In genomic region chr13:30510091-30510490, GRCh38 we compare ENCODE assay signal across 16 cellular contexts. TPM values are rescaled to one million over a fixed set of nuclear protein-coding genes. Genes with fewer than 3 reads are reported as not detected.
A peak's percentile ranks its signal among the peaks of the same experiment; 100 is the strongest.
DNase-seq lines count a peak whose midpoint lies in the region; ATAC-seq and TF ChIP-seq lines count a peak whose summit lies in the region.
"Had no signal": no experiment of that assay in that cellular context is flagged by ENCODE, and none has a peak within 500 bp of the region (broad histone marks: within the 10 kb centered on the region; RNA-seq: fewer than 3 reads in every experiment).

No MANE protein-coding gene starts in this region.

- no peak for TF ChIP-seq CTCF in HEK293 (tag by site-specific recombination; IDR thresholded peaks at IDR 0.05)
- no peak for TF ChIP-seq CTCF in retinal pigment epithelial cell (conservative IDR thresholded peaks at IDR 0.05; ENCODE audit: low read depth, low read length)

- no peaks in the 10 kb centered on the region for H3K36me3 ChIP-seq in HEK293 (ENCODE audit: control insufficient read depth in 2 of 2, insufficient read depth in 1 of 2, low read length in 2 of 2)

- no peaks in the 10 kb centered on the region for H3K9me3 ChIP-seq in HEK293 (ENCODE audit: control insufficient read depth, insufficient read depth, low read depth, low read length)
- H3K9me3 ChIP-seq: Caco-2 had no signal

- CTCF ChIA-PET in HEK293 (lab: Yijun Ruan, JAX), result no interaction called here

- POLR2A ChIA-PET in HEK293 (lab: Yijun Ruan, JAX), result no interaction called here

- no peak overlapping the region for H3K27ac ChIP-seq in HEK293 (ENCODE audit: extremely low read depth, low read depth, low read length)
- H3K27ac ChIP-seq: C4-2B had no signal

- ATAC-seq in HG02763 (IDR thresholded peaks at IDR 0.05; ENCODE audit: unreplicated experiment) (no peak), HG02852 (IDR thresholded peaks at IDR 0.05; ENCODE audit: unreplicated experiment) (no peak)
- ATAC-seq: K562 had no signal

- H3K4me1 ChIP-seq in HEK293 (ENCODE audit: control insufficient read depth, insufficient read depth, low read length), result no peaks in the 10 kb centered on the region
- H3K4me1 ChIP-seq: Caco-2 had no signal

- DNase-seq in NCI-H69 (lab: John Stamatoyannopoulos, UW) (peak; percentile 5), amniotic epithelial cell (ENCODE audit: low read depth) (peak; percentile 32), retinal pigment epithelial cell (ENCODE audit: low read depth) (peak; percentile 25), occipital lobe (lab: John Stamatoyannopoulos, UW) (no peak), NCI-H1694 treated with DMSO at 0.1 percent for 48 hours (lab: John Stamatoyannopoulos, UW) (no peak)
- DNase-seq: ACHN; AML-193; Caco-2; CD4-positive, alpha-beta T cell; GDM1; H9 had no signal

- H3K4me3 ChIP-seq in HEK293 (ENCODE audit: low read depth, low read length), result no peak overlapping the region
- H3K4me3 ChIP-seq in retinal pigment epithelial cell (ENCODE audit: low read length), result no peak overlapping the region
- H3K4me3 ChIP-seq: K562 had no signal

TF ChIP-seq in HEK293, 187 proteins besides CTCF, POLR2A, EP300 and RAD21 (continues in another document):
- peak; percentile 29; the same call in 1 of the 2 replicates for TF ChIP-seq OSR2 (tag by site-specific recombination; IDR thresholded peaks at IDR 0.05)
- TF ChIP-seq RBAK (tag by site-specific recombination; IDR thresholded peaks at IDR 0.05), result no peak
- TF ChIP-seq ZNF354C (tag by site-specific recombination; IDR thresholded peaks at IDR 0.05; ENCODE audit: borderline replicate concordance, low read depth), result no peak
- peak; percentile 52 for TF ChIP-seq SCRT2 (tag by site-specific recombination; IDR thresholded peaks at IDR 0.05)
- TF ChIP-seq ZNF23 (tag by site-specific recombination; IDR thresholded peaks at IDR 0.05; ENCODE audit: borderline replicate concordance), result no peak
- no peak for TF ChIP-seq ZNF555 (tag by site-specific recombination; conservative IDR thresholded peaks at IDR 0.05)
- TF ChIP-seq ZSCAN23 (tag by site-specific recombination; IDR thresholded peaks at IDR 0.05), result no peak
- TF ChIP-seq ZNF76 (tag by site-specific recombination; IDR thresholded peaks at IDR 0.05; ENCODE audit: borderline replicate concordance, low read depth), result no peak
- TF ChIP-seq ZNF202 (tag by site-specific recombination; IDR thresholded peaks at IDR 0.05; ENCODE audit: borderline replicate concordance), result no peak
- peak; percentile 68; the same call in 1 of the 2 replicates for TF ChIP-seq MZF1 (tag by site-specific recombination; IDR thresholded peaks at IDR 0.05; ENCODE audit: borderline replicate concordance)
- TF ChIP-seq ZNF777 (tag by site-specific recombination; IDR thresholded peaks at IDR 0.05; ENCODE audit: borderline replicate concordance), result no peak
- no peak for TF ChIP-seq ZNF621 (tag by site-specific recombination; IDR thresholded peaks at IDR 0.05)
- TF ChIP-seq ZNF391 (tag by site-specific recombination; IDR thresholded peaks at IDR 0.05; ENCODE audit: borderline replicate concordance, low read depth), result no peak
- TF ChIP-seq ZBTB7A (tag by site-specific recombination; IDR thresholded peaks at IDR 0.05; ENCODE audit: low read depth), result no peak
- no peak for TF ChIP-seq ZEB2 (tag by site-specific recombination; IDR thresholded peaks at IDR 0.05)
- no peak for TF ChIP-seq ZNF548 (tag by site-specific recombination; IDR thresholded peaks at IDR 0.05)
- TF ChIP-seq ZNF221 (tag by site-specific recombination; IDR thresholded peaks at IDR 0.05; ENCODE audit: borderline replicate concordance), result no peak
- TF ChIP-seq ZNF837 (tag by site-specific recombination; IDR thresholded peaks at IDR 0.05), result no peak
- no peak for TF ChIP-seq ZNF561 (tag by site-specific recombination; IDR thresholded peaks at IDR 0.05; ENCODE audit: borderline replicate concordance)
- TF ChIP-seq, protein P1, sequence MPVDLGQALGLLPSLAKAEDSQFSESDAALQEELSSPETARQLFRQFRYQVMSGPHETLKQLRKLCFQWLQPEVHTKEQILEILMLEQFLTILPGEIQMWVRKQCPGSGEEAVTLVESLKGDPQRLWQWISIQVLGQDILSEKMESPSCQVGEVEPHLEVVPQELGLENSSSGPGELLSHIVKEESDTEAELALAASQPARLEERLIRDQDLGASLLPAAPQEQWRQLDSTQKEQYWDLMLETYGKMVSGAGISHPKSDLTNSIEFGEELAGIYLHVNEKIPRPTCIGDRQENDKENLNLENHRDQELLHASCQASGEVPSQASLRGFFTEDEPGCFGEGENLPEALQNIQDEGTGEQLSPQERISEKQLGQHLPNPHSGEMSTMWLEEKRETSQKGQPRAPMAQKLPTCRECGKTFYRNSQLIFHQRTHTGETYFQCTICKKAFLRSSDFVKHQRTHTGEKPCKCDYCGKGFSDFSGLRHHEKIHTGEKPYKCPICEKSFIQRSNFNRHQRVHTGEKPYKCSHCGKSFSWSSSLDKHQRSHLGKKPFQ (tag by site-specific recombination; IDR thresholded peaks at IDR 0.05), result no peak
- no peak for TF ChIP-seq ZNF792 (tag by site-specific recombination; IDR thresholded peaks at IDR 0.05)
- no peak for TF ChIP-seq EGR2 (tag by site-specific recombination; IDR thresholded peaks at IDR 0.05; ENCODE audit: low read depth)
- TF ChIP-seq, protein P2, sequence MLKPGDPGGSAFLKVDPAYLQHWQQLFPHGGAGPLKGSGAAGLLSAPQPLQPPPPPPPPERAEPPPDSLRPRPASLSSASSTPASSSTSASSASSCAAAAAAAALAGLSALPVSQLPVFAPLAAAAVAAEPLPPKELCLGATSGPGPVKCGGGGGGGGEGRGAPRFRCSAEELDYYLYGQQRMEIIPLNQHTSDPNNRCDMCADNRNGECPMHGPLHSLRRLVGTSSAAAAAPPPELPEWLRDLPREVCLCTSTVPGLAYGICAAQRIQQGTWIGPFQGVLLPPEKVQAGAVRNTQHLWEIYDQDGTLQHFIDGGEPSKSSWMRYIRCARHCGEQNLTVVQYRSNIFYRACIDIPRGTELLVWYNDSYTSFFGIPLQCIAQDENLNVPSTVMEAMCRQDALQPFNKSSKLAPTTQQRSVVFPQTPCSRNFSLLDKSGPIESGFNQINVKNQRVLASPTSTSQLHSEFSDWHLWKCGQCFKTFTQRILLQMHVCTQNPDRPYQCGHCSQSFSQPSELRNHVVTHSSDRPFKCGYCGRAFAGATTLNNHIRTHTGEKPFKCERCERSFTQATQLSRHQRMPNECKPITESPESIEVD (tag by site-specific recombination; IDR thresholded peaks at IDR 0.05), result 0 out of 2 replicates have a peak, but pooled peaks have one; percentile 26
- no peak for TF ChIP-seq ZSCAN18 (tag by site-specific recombination; IDR thresholded peaks at IDR 0.05)
- TF ChIP-seq ZNF549 (tag by site-specific recombination; IDR thresholded peaks at IDR 0.05), result no peak
- no peak for TF ChIP-seq ZNF785 (tag by site-specific recombination; IDR thresholded peaks at IDR 0.05)
- no peak for TF ChIP-seq ZNF175 (tag by site-specific recombination; IDR thresholded peaks at IDR 0.05)
- TF ChIP-seq, protein P3, sequence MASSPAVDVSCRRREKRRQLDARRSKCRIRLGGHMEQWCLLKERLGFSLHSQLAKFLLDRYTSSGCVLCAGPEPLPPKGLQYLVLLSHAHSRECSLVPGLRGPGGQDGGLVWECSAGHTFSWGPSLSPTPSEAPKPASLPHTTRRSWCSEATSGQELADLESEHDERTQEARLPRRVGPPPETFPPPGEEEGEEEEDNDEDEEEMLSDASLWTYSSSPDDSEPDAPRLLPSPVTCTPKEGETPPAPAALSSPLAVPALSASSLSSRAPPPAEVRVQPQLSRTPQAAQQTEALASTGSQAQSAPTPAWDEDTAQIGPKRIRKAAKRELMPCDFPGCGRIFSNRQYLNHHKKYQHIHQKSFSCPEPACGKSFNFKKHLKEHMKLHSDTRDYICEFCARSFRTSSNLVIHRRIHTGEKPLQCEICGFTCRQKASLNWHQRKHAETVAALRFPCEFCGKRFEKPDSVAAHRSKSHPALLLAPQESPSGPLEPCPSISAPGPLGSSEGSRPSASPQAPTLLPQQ (tag by site-specific recombination; IDR thresholded peaks at IDR 0.05), result no peak
- peak; percentile 94 for TF ChIP-seq WT1 (tag by site-specific recombination; IDR thresholded peaks at IDR 0.05)
- TF ChIP-seq ZFP3 (tag by site-specific recombination; IDR thresholded peaks at IDR 0.05; ENCODE audit: low read depth), result no peak
- TF ChIP-seq, protein P4, sequence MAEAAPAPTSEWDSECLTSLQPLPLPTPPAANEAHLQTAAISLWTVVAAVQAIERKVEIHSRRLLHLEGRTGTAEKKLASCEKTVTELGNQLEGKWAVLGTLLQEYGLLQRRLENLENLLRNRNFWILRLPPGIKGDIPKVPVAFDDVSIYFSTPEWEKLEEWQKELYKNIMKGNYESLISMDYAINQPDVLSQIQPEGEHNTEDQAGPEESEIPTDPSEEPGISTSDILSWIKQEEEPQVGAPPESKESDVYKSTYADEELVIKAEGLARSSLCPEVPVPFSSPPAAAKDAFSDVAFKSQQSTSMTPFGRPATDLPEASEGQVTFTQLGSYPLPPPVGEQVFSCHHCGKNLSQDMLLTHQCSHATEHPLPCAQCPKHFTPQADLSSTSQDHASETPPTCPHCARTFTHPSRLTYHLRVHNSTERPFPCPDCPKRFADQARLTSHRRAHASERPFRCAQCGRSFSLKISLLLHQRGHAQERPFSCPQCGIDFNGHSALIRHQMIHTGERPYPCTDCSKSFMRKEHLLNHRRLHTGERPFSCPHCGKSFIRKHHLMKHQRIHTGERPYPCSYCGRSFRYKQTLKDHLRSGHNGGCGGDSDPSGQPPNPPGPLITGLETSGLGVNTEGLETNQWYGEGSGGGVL (tag by site-specific recombination; IDR thresholded peaks at IDR 0.05), result peak; percentile 68
- peak; percentile 25; the same call in 1 of the 2 replicates for TF ChIP-seq SP7 (tag by site-specific recombination; IDR thresholded peaks at IDR 0.05)
- TF ChIP-seq ZNF19 (tag by site-specific recombination; IDR thresholded peaks at IDR 0.05; ENCODE audit: low read depth), result no peak
- TF ChIP-seq ZNF530 (tag by site-specific recombination; IDR thresholded peaks at IDR 0.05; ENCODE audit: low read depth), result no peak

RNA-seq across cellular contexts. Expression of gene HMGB1, which starts 44.4 kb away (rescaled TPM):
- total RNA-seq in occipital lobe, result 295 TPM

Comparison
In these comparisons a context has a peak if more than half of its experiments do, and no peak if none do; other contexts are left out.
1. DNase-seq: peak in NCI-H69 (single experiment), amniotic epithelial cell (single experiment) and retinal pigment epithelial cell (single experiment); none in occipital lobe (single experiment) and NCI-H1694 treated with DMSO at 0.1 percent for 48 hours (single experiment).